Comparison of ENCODE assay signal across 1 cellular context in the genomic region with DNA sequence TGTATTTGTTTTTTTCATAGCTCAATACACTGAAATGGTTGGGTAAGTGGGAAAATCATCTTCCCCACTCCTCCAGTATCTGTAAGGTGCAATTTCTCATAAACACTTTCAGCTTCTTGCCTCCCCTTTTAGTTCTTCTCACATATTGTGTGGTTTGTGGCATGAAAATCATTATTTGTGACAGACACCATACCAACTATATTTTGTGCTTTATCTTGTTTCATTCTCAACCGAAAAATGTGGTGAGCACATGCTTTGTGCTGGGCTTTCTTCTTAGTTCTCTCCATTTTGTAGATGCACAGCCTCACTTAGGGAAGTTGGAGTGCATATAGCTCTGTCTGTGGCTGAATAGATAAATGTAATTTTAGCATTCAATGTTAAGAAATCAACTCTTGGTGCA.
A peak's percentile ranks its signal among the peaks of the same experiment; 100 is the strongest.
TF ChIP-seq lines count a peak whose summit lies in the region.

No MANE protein-coding gene starts in this region.

TF ChIP-seq in K562, 482 proteins besides CTCF, POLR2A, EP300 and RAD21 (continued from another document):
- TF ChIP-seq MXI1 (IDR thresholded peaks at IDR 0.05; ENCODE audit: low read depth, low read length) (no peak), SMARCA5 (IDR thresholded peaks at IDR 0.05) (no peak), ZNF445 (CRISPR knock-in tag; IDR thresholded peaks at IDR 0.05; ENCODE audit: low read depth) (no peak), GATA2 (CRISPR knock-in tag; IDR thresholded peaks at IDR 0.05) (no peak), NRF1 (conservative IDR thresholded peaks at IDR 0.05 in 1 of 2, IDR thresholded peaks at IDR 0.05 in 1 of 2) (no peak), ZNF583 (CRISPR knock-in tag; IDR thresholded peaks at IDR 0.05) (no peak), TGIF2 (CRISPR knock-in tag; IDR thresholded peaks at IDR 0.05) (no peak), TAF15 (IDR thresholded peaks at IDR 0.05; ENCODE audit: low read depth, low read length) (no peak)
- TF ChIP-seq, protein P1, sequence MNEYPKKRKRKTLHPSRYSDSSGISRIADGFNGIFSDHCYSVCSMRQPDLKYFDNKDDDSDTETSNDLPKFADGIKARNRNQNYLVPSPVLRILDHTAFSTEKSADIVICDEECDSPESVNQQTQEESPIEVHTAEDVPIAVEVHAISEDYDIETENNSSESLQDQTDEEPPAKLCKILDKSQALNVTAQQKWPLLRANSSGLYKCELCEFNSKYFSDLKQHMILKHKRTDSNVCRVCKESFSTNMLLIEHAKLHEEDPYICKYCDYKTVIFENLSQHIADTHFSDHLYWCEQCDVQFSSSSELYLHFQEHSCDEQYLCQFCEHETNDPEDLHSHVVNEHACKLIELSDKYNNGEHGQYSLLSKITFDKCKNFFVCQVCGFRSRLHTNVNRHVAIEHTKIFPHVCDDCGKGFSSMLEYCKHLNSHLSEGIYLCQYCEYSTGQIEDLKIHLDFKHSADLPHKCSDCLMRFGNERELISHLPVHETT (CRISPR knock-in tag; conservative IDR thresholded peaks at IDR 0.05 in 1 of 2, IDR thresholded peaks at IDR 0.05 in 1 of 2): no peak
- TF ChIP-seq, protein P2, sequence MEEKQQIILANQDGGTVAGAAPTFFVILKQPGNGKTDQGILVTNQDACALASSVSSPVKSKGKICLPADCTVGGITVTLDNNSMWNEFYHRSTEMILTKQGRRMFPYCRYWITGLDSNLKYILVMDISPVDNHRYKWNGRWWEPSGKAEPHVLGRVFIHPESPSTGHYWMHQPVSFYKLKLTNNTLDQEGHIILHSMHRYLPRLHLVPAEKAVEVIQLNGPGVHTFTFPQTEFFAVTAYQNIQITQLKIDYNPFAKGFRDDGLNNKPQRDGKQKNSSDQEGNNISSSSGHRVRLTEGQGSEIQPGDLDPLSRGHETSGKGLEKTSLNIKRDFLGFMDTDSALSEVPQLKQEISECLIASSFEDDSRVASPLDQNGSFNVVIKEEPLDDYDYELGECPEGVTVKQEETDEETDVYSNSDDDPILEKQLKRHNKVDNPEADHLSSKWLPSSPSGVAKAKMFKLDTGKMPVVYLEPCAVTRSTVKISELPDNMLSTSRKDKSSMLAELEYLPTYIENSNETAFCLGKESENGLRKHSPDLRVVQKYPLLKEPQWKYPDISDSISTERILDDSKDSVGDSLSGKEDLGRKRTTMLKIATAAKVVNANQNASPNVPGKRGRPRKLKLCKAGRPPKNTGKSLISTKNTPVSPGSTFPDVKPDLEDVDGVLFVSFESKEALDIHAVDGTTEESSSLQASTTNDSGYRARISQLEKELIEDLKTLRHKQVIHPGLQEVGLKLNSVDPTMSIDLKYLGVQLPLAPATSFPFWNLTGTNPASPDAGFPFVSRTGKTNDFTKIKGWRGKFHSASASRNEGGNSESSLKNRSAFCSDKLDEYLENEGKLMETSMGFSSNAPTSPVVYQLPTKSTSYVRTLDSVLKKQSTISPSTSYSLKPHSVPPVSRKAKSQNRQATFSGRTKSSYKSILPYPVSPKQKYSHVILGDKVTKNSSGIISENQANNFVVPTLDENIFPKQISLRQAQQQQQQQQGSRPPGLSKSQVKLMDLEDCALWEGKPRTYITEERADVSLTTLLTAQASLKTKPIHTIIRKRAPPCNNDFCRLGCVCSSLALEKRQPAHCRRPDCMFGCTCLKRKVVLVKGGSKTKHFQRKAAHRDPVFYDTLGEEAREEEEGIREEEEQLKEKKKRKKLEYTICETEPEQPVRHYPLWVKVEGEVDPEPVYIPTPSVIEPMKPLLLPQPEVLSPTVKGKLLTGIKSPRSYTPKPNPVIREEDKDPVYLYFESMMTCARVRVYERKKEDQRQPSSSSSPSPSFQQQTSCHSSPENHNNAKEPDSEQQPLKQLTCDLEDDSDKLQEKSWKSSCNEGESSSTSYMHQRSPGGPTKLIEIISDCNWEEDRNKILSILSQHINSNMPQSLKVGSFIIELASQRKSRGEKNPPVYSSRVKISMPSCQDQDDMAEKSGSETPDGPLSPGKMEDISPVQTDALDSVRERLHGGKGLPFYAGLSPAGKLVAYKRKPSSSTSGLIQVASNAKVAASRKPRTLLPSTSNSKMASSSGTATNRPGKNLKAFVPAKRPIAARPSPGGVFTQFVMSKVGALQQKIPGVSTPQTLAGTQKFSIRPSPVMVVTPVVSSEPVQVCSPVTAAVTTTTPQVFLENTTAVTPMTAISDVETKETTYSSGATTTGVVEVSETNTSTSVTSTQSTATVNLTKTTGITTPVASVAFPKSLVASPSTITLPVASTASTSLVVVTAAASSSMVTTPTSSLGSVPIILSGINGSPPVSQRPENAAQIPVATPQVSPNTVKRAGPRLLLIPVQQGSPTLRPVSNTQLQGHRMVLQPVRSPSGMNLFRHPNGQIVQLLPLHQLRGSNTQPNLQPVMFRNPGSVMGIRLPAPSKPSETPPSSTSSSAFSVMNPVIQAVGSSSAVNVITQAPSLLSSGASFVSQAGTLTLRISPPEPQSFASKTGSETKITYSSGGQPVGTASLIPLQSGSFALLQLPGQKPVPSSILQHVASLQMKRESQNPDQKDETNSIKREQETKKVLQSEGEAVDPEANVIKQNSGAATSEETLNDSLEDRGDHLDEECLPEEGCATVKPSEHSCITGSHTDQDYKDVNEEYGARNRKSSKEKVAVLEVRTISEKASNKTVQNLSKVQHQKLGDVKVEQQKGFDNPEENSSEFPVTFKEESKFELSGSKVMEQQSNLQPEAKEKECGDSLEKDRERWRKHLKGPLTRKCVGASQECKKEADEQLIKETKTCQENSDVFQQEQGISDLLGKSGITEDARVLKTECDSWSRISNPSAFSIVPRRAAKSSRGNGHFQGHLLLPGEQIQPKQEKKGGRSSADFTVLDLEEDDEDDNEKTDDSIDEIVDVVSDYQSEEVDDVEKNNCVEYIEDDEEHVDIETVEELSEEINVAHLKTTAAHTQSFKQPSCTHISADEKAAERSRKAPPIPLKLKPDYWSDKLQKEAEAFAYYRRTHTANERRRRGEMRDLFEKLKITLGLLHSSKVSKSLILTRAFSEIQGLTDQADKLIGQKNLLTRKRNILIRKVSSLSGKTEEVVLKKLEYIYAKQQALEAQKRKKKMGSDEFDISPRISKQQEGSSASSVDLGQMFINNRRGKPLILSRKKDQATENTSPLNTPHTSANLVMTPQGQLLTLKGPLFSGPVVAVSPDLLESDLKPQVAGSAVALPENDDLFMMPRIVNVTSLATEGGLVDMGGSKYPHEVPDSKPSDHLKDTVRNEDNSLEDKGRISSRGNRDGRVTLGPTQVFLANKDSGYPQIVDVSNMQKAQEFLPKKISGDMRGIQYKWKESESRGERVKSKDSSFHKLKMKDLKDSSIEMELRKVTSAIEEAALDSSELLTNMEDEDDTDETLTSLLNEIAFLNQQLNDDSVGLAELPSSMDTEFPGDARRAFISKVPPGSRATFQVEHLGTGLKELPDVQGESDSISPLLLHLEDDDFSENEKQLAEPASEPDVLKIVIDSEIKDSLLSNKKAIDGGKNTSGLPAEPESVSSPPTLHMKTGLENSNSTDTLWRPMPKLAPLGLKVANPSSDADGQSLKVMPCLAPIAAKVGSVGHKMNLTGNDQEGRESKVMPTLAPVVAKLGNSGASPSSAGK (IDR thresholded peaks at IDR 0.05): peak; percentile 54
- TF ChIP-seq, protein P3, sequence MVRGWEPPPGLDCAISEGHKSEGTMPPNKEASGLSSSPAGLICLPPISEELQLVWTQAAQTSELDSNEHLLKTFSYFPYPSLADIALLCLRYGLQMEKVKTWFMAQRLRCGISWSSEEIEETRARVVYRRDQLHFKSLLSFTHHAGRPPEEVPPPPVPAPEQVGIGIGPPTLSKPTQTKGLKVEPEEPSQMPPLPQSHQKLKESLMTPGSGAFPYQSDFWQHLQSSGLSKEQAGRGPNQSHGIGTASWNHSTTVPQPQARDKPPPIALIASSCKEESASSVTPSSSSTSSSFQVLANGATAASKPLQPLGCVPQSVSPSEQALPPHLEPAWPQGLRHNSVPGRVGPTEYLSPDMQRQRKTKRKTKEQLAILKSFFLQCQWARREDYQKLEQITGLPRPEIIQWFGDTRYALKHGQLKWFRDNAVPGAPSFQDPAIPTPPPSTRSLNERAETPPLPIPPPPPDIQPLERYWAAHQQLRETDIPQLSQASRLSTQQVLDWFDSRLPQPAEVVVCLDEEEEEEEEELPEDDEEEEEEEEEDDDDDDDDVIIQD (CRISPR knock-in tag; IDR thresholded peaks at IDR 0.05): no peak
- TF ChIP-seq, protein P4, sequence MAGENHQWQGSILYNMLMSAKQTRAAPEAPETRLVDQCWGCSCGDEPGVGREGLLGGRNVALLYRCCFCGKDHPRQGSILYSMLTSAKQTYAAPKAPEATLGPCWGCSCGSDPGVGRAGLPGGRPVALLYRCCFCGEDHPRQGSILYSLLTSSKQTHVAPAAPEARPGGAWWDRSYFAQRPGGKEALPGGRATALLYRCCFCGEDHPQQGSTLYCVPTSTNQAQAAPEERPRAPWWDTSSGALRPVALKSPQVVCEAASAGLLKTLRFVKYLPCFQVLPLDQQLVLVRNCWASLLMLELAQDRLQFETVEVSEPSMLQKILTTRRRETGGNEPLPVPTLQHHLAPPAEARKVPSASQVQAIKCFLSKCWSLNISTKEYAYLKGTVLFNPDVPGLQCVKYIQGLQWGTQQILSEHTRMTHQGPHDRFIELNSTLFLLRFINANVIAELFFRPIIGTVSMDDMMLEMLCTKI (IDR thresholded peaks at IDR 0.05; ENCODE audit: partially characterized antibody): no peak
